Comparison of ENCODE assay signal across 8 cellular contexts in genomic region chr3:194487289-194488006, GRCh38. TPM values are rescaled to one million over a fixed set of nuclear protein-coding genes. Genes with fewer than 3 reads are reported as not detected.
DNase-seq lines count a peak whose midpoint lies in the region; ATAC-seq and TF ChIP-seq lines count a peak whose summit lies in the region.

No MANE protein-coding gene starts in this region.

- peak overlapping the region; percentile 65 for H3K4me3 Mint-ChIP-seq in osteocyte (ENCODE audit: unreplicated experiment)

- H3K27ac Mint-ChIP-seq in osteocyte (ENCODE audit: unreplicated experiment), result peak overlapping the region; percentile 71

- H3K36me3 Mint-ChIP-seq in osteocyte (ENCODE audit: unreplicated experiment), result no peaks in the 10 kb centered on the region

- no peak for TF ChIP-seq CTCF in osteocyte (IDR thresholded peaks at IDR 0.05)

- no peaks in the 10 kb centered on the region for H3K9me3 Mint-ChIP-seq in osteocyte (ENCODE audit: unreplicated experiment)

- peaks cover 40% of the 10 kb centered on the region for H3K4me1 Mint-ChIP-seq in osteocyte (ENCODE audit: unreplicated experiment)

- H3K27me3 Mint-ChIP-seq in osteocyte (ENCODE audit: unreplicated experiment), result no peaks in the 10 kb centered on the region

- ATAC-seq in HG02938 (IDR thresholded peaks at IDR 0.05; ENCODE audit: unreplicated experiment), result peak; percentile 25

- peak in 2 of 3 experiments; percentile 50 to 51 for DNase-seq in NCI-H1417 (lab: John Stamatoyannopoulos, UW)
- no peak for DNase-seq in NCI-H1417 treated with DMSO at 0.1 percent for 48 hours (lab: John Stamatoyannopoulos, UW)
- DNase-seq in NCI-H774 (lab: John Stamatoyannopoulos, UW), result peak; percentile 77
- peak; percentile 23 for DNase-seq in activated T-helper 9 cell treated with anti-CD3 and anti-CD28 coated beads, Interleukin-2, amount 50 U/mL, for 16 hours (ENCODE audit: low read depth)
- DNase-seq in foreskin melanocyte, result peak; percentile 70
- peak; percentile 76 for DNase-seq in osteocyte (ENCODE audit: extremely low spot score, unreplicated experiment)
- DNase-seq in NCI-H1694 (lab: John Stamatoyannopoulos, UW), result no peak

RNA-seq across cellular contexts. Expression of gene ATP13A3, which starts 0.6 kb away (rescaled TPM):
- 59.7 and 63.1 TPM in 2 replicates for total RNA-seq in osteocyte

Comparison
In these comparisons a context has a peak if more than half of its experiments do, and no peak if none do; other contexts are left out.
1. DNase-seq: peak in NCI-H1417 (2 of 3), NCI-H774 (single experiment), activated T-helper 9 cell treated with anti-CD3 and anti-CD28 coated beads, Interleukin-2, amount 50 U/mL, for 16 hours (single experiment), foreskin melanocyte (single experiment) and osteocyte (single experiment); none in NCI-H1417 treated with DMSO at 0.1 percent for 48 hours (single experiment) and NCI-H1694 (single experiment).